21 cellular contexts compared by ENCODE assay signal in the genomic region with DNA sequence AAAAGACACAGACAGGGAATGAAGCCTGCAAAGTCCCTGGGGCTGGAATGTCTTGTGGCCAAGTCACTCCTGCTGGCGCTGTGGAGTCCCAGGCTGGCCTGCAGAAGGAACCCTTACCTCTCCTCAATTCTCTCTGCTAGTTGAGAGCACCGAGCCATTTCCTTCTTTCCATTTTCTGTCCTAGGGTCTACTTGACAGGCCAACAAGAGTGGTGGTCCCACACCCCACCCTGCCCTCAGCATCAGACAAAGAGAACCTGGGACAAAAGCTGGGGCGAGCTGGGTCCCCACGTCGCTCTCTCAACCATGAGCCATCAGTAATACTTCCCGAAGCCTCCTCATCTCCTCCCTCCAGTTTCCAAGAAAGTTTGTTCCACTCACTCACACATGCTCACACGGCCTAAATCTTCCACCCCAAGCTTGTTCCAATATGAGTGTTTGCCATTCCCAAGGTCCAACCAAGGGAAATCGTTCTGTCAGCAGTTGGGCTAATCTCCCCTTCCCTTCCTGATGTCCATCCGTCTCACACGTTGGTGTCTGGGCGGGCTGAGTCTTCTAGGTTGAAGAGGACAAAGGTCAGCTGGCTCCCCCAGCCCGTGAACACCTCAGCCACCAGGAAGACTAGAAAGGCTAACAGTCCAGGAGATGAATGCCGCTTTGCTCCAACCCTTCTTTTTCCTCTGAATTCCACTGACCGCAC. TPM values are rescaled to one million over a fixed set of nuclear protein-coding genes. Genes with fewer than 3 reads are reported as not detected.
DNase-seq lines count a peak whose midpoint lies in the region; ATAC-seq, FAIRE-seq and TF ChIP-seq lines count a peak whose summit lies in the region.
"Had no signal": no experiment of that assay in that cellular context is flagged by ENCODE, and none has a peak within 500 bp of the region (broad histone marks: within the 10 kb centered on the region; RNA-seq: fewer than 3 reads in every experiment).

No MANE protein-coding gene starts in this region.

- POLR2A ChIA-PET in naive thymus-derived CD4-positive, alpha-beta T cell (lab: Charles Lee), result interaction anchor here (0.7 kb wide), 1 partner anchor 15 kb away, joined by 3 read pairs; no protein-coding TSS in a partner anchor

- peak overlapping the region in 7 of 9 donors; percentile 5 to 81 (median 54) for H3K27ac Mint-ChIP-seq in naive thymus-derived CD4-positive, alpha-beta T cell
- H3K27ac Mint-ChIP-seq: HFFc6 had no signal

- H3K4me3 Mint-ChIP-seq in naive thymus-derived CD4-positive, alpha-beta T cell, result peak overlapping the region in 1 of 10 donors; percentile 5
- H3K4me3 Mint-ChIP-seq: HFFc6 had no signal

- H3K36me3 ChIP-seq in right atrium auricular region (peaks cover 22% of the 10 kb centered on the region), bronchial epithelial cell (ENCODE audit: control insufficient read depth, insufficient read depth, low read length) (peaks cover 6% of the 10 kb centered on the region), vagina (peaks cover 0 to 5% of the 10 kb centered on the region in 2 donors), HAP-1 (replicated peaks) (no peaks in the 10 kb centered on the region; the same call in 1 of the 2 replicates)
- H3K36me3 ChIP-seq in naive thymus-derived CD4-positive, alpha-beta T cell (ENCODE audit: control insufficient read depth in 2 of 3, insufficient read depth in 3 of 3, low read length in 3 of 3), result peaks cover 0 to 28% (median 0%) of the 10 kb centered on the region in 3 experiments

- H3K27me3 ChIP-seq in right atrium auricular region, result no peaks in the 10 kb centered on the region
- H3K27me3 ChIP-seq in bronchial epithelial cell (ENCODE audit: control insufficient read depth, insufficient read depth, low read length), result no peaks in the 10 kb centered on the region
- H3K27me3 ChIP-seq in naive thymus-derived CD4-positive, alpha-beta T cell (ENCODE audit: control insufficient read depth in 2 of 2, insufficient read depth in 2 of 2, low read length in 2 of 2), result no peaks in the 10 kb centered on the region
- H3K27me3 ChIP-seq in vagina, result no peaks in the 10 kb centered on the region
- H3K27me3 ChIP-seq in HAP-1 (ENCODE audit: low read depth), result no peaks in the 10 kb centered on the region
- H3K27me3 ChIP-seq: Peyer's patch had no signal

- H3K9me3 ChIP-seq in right atrium auricular region, result no peaks in the 10 kb centered on the region
- no peaks in the 10 kb centered on the region for H3K9me3 ChIP-seq in naive thymus-derived CD4-positive, alpha-beta T cell (ENCODE audit: control insufficient read depth in 2 of 3, low read length in 3 of 3)
- no peaks in the 10 kb centered on the region for H3K9me3 ChIP-seq in vagina
- no peaks in the 10 kb centered on the region for H3K9me3 ChIP-seq in HAP-1
- H3K9me3 ChIP-seq: Peyer's patch had no signal

- peaks cover 0 to 57% (median 43%) of the 10 kb centered on the region in 7 donors for H3K4me1 Mint-ChIP-seq in naive thymus-derived CD4-positive, alpha-beta T cell

- H3K27ac ChIP-seq in right atrium auricular region, result no peak overlapping the region
- H3K27ac ChIP-seq in naive thymus-derived CD4-positive, alpha-beta T cell (ENCODE audit: low read depth, low read length), result no peak overlapping the region
- H3K27ac ChIP-seq in vagina, result no peak overlapping the region
- H3K27ac ChIP-seq: KMS-11, Peyer's patch had no signal

- no peak overlapping the region for H3K4me3 ChIP-seq in right atrium auricular region
- no peak overlapping the region for H3K4me3 ChIP-seq in bronchial epithelial cell (ENCODE audit: low read depth, low read length)
- no peak overlapping the region for H3K4me3 ChIP-seq in naive thymus-derived CD4-positive, alpha-beta T cell (ENCODE audit: low read length)
- no peak overlapping the region for H3K4me3 ChIP-seq in vagina
- no peak overlapping the region for H3K4me3 ChIP-seq in HAP-1
- H3K4me3 ChIP-seq: Peyer's patch had no signal

- intact Hi-C loops in cardiac septum (cut with DNase I), result no loop called here
- intact Hi-C loops in naive thymus-derived CD4-positive, alpha-beta T cell (cut with micrococcal nuclease), result no loop called here
- intact Hi-C loops in vagina (cut with DNase I), result no loop called here

- TF ChIP-seq CTCF in right atrium auricular region (IDR thresholded peaks at IDR 0.05), result no peak
- no peak for TF ChIP-seq CTCF in bronchial epithelial cell (IDR thresholded peaks at IDR 0.05; ENCODE audit: insufficient read depth, low read length, severe bottlenecking)
- no peak for TF ChIP-seq CTCF in vagina (IDR thresholded peaks at IDR 0.05)

- H3K27me3 Mint-ChIP-seq in naive thymus-derived CD4-positive, alpha-beta T cell, result no peaks in the 10 kb centered on the region

- ATAC-seq in naive thymus-derived CD4-positive, alpha-beta T cell, result no peak
- no peak for ATAC-seq in GM21381 (IDR thresholded peaks at IDR 0.05; ENCODE audit: unreplicated experiment)

- peak; percentile 60 for FAIRE-seq in bronchial epithelial cell (lab: Jason Lieb, UNC)
- FAIRE-seq: A204.1, GM18507 had no signal

- peaks cover 2 to 50% (median 34%) of the 10 kb centered on the region in 5 donors for H3K36me3 Mint-ChIP-seq in naive thymus-derived CD4-positive, alpha-beta T cell

- CTCF ChIA-PET in naive thymus-derived CD4-positive, alpha-beta T cell (lab: Charles Lee), result no interaction called here

- H3K4me1 ChIP-seq in right atrium auricular region (no peaks in the 10 kb centered on the region), vagina (no peaks in the 10 kb centered on the region), HAP-1 (peaks cover 12% of the 10 kb centered on the region)
- H3K4me1 ChIP-seq in naive thymus-derived CD4-positive, alpha-beta T cell (ENCODE audit: control insufficient read depth in 2 of 2, insufficient read depth in 2 of 2, low read length in 2 of 2), result peaks cover 0 to 5% of the 10 kb centered on the region in 2 donors
- H3K4me1 ChIP-seq: Peyer's patch had no signal

- TF ChIP-seq POLR2A in vagina (IDR thresholded peaks at IDR 0.05), result no peak

- H3K9me3 Mint-ChIP-seq in naive thymus-derived CD4-positive, alpha-beta T cell, result peaks cover 0 to 7% (median 0%) of the 10 kb centered on the region in 11 donors
- H3K9me3 Mint-ChIP-seq: HFFc6 had no signal

- DNase-seq in cardiac septum (ENCODE audit: low spot score), result peak; percentile 44
- DNase-seq in right atrium auricular region (ENCODE audit: low spot score), result no peak
- no peak for DNase-seq in bronchial epithelial cell (ENCODE audit: low read depth)
- no peak for DNase-seq in naive thymus-derived CD4-positive, alpha-beta T cell
- peak; percentile 62 to 87 for DNase-seq in vagina (ENCODE audit: extremely low spot score in 2 of 2)
- no peak for DNase-seq in HAP-1 (ENCODE audit: low spot score in 2 of 2)
- no peak for DNase-seq in NCI-H2107 treated with DMSO at 0.1 percent for 48 hours (lab: John Stamatoyannopoulos, UW; ENCODE audit: unreplicated experiment)
- DNase-seq: C1 segment of cervical spinal cord, Calu3, HFFc6, MM.1S, NCI-H1105 treated with DMSO at 0.1 percent for 48 hours, NCI-H187 treated with DMSO at 0.1 percent for 48 hours, NCI-H2171 treated with DMSO at 0.1 percent for 48 hours, Right ventricle myocardium superior had no signal

- in situ Hi-C loops in HAP-1 (cut with MboI; ENCODE audit: low sequenced_read_pairs), result no loop called here

RNA-seq across cellular contexts. Expression of gene CLEC2L, which starts 44.3 kb away (rescaled TPM):
- not detected for total RNA-seq in cardiac septum
- not detected for total RNA-seq in right atrium auricular region
- not detected in 2 replicates for total RNA-seq in bronchial epithelial cell
- not detected for total RNA-seq in naive thymus-derived CD4-positive, alpha-beta T cell
- polyA plus RNA-seq in naive thymus-derived CD4-positive, alpha-beta T cell, result not detected
- not detected for total RNA-seq in vagina
- total RNA-seq: Calu3, HFFc6, NCI-H460, Peyer's patch had no signal

Comparison
In these comparisons a context has a peak if more than half of its experiments do, and no peak if none do; other contexts are left out.
1. DNase-seq: peak in cardiac septum (single experiment) and vagina (2 of 2); none in right atrium auricular region (single experiment), bronchial epithelial cell (single experiment), naive thymus-derived CD4-positive, alpha-beta T cell (0 of 9), HAP-1 (0 of 2) and NCI-H2107 treated with DMSO at 0.1 percent for 48 hours (single experiment).